23 cellular contexts compared by ENCODE assay signal in the genomic region with DNA sequence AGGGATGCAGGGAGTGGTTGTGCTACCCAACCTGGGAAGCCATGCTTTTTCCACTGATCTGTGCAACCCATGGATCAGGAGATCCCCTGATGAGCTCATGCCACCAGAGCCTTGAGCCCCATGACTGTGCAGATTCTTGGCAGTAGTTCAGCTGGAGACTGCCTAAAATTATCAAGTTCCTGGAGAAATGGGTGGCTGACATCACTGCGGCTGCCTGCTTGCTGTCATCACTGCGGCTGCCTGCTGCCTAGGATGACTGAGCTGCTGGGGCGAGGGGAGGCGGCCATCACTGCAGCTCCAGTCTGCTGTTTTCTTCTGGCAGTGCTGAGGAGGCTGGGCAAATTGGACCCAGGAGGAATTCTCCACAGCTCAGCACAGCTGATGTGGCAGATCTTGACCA.
DNase-seq lines count a peak whose midpoint lies in the region; ATAC-seq and TF ChIP-seq lines count a peak whose summit lies in the region.
"Had no signal": no experiment of that assay in that cellular context is flagged by ENCODE, and none has a peak within 500 bp of the region (broad histone marks: within the 10 kb centered on the region; RNA-seq: fewer than 3 reads in every experiment).

No MANE protein-coding gene starts in this region.

- no peak overlapping the region for H3K27ac ChIP-seq in ascending aorta
- H3K27ac ChIP-seq: BLaER1 treated with 17β-estradiol and CSF1 and Interleukin-3, amounts not matched to agents 10 nM and 100 nM; KMS-11 had no signal

- H3K4me1 ChIP-seq in BE2C (no peaks in the 10 kb centered on the region; the same call in 1 of the 2 replicates), ascending aorta (no peaks in the 10 kb centered on the region)
- H3K4me1 ChIP-seq: BLaER1 treated with 17β-estradiol and CSF1 and Interleukin-3, amounts not matched to agents 10 nM and 100 nM; Caco-2; HAP-1 had no signal

- peak; percentile 38 for DNase-seq in BE2C
- DNase-seq in Daoy (ENCODE audit: low read depth) = peak; percentile 2
- DNase-seq in MG63 = peak; percentile 41
- DNase-seq in T1000 (lab: John Stamatoyannopoulos, UW) = peak; percentile 81
- no peak for DNase-seq in ascending aorta (ENCODE audit: low spot score in 2 of 2)
- no peak for DNase-seq in NCI-H1436 (lab: John Stamatoyannopoulos, UW)
- DNase-seq: ACHN; Caco-2; CD4-positive, alpha-beta memory T cell; GDM1; NCI-H1417; NCI-H187; NCI-H2107; NCI-H2227 treated with DMSO at 0.1 percent for 48 hours; NCI-H510A; NCI-H774; SHP77 treated with DMSO at 0.1 percent for 48 hours; T-helper 1 cell had no signal

- no peaks in the 10 kb centered on the region for H3K36me3 ChIP-seq in BE2C
- H3K36me3 ChIP-seq in MG63 = no peaks in the 10 kb centered on the region
- no peaks in the 10 kb centered on the region for H3K36me3 ChIP-seq in ascending aorta
- H3K36me3 ChIP-seq: BLaER1 treated with 17β-estradiol and CSF1 and Interleukin-3, amounts not matched to agents 10 nM and 100 nM; HAP-1 had no signal

- H3K9me3 ChIP-seq in BE2C (no peaks in the 10 kb centered on the region), MG63 (no peaks in the 10 kb centered on the region), ascending aorta (peaks cover 0 to 3% of the 10 kb centered on the region in 2 donors)
- H3K9me3 ChIP-seq: Caco-2, HAP-1 had no signal

- TF ChIP-seq CTCF in BE2C (IDR thresholded peaks at IDR 0.05; ENCODE audit: low read depth, low read length) (no peak), ascending aorta (IDR thresholded peaks at IDR 0.05) (no peak)

- H3K4me3 ChIP-seq in BE2C (ENCODE audit: low read depth, low read length) (no peak overlapping the region), MG63 (no peak overlapping the region), ascending aorta (no peak overlapping the region)
- H3K4me3 ChIP-seq: BLaER1 treated with 17β-estradiol and CSF1 and Interleukin-3, amounts not matched to agents 10 nM and 100 nM; HAP-1 had no signal

- ATAC-seq in GM18511 (IDR thresholded peaks at IDR 0.05; ENCODE audit: unreplicated experiment) (no peak), HG02884 (IDR thresholded peaks at IDR 0.05; ENCODE audit: unreplicated experiment) (no peak)

- intact Hi-C loops in ascending aorta (cut with DNase I) = no loop called here

- no peaks in the 10 kb centered on the region for H3K27me3 ChIP-seq in BE2C
- H3K27me3 ChIP-seq in MG63 = no peaks in the 10 kb centered on the region
- H3K27me3 ChIP-seq in ascending aorta = no peaks in the 10 kb centered on the region
- H3K27me3 ChIP-seq: BLaER1 treated with 17β-estradiol and CSF1 and Interleukin-3, amounts not matched to agents 10 nM and 100 nM had no signal

Comparison
In these comparisons a context has a peak if more than half of its experiments do, and no peak if none do; other contexts are left out.
1. DNase-seq: peak in BE2C (single experiment), Daoy (single experiment), MG63 (single experiment) and T1000 (single experiment); none in ascending aorta (0 of 2) and NCI-H1436 (single experiment).